ENCODE assay signal across 8 cellular contexts in the genomic region with DNA sequence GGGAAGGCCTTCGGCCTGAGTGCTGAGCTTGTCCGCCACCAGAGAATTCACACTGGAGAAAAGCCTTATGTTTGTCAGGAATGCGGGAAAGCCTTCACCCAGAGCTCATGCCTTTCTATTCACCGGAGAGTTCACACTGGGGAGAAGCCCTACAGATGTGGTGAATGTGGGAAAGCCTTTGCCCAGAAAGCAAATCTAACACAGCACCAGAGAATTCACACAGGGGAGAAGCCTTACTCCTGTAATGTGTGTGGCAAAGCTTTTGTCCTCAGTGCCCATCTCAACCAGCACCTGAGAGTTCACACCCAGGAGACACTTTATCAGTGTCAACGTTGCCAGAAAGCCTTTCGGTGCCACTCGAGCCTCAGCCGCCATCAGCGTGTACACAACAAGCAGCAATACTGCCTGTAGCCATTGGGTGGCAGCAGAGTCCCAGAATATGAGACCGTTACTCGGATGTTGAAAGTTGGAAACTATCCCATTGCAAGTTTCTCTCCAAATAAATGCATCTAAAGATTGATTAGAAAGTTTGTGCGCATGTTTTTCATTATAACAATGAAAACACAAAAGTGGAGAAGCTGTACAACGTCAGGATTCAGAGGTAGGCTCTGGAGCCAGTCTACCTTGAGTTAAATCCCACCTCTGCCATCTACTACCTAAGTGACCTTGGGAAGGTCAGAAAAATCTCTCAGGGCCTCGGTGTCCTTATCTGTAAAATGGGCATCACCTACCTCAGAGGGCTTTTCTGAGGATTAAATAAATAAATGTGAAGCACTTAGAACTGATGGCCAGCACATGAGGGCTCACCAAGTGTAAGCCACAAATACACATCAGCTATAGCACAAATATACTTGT. TPM values are rescaled to one million over a fixed set of nuclear protein-coding genes. Genes with fewer than 3 reads are reported as not detected.
DNase-seq lines count a peak whose midpoint lies in the region; ATAC-seq and TF ChIP-seq lines count a peak whose summit lies in the region.

No MANE protein-coding gene starts in this region.

- ATAC-seq in CD8-positive, alpha-beta T cell, result no peak
- ATAC-seq in psoas muscle (no peak), GM19023 (IDR thresholded peaks at IDR 0.05; ENCODE audit: unreplicated experiment) (no peak), HG02884 (IDR thresholded peaks at IDR 0.05; ENCODE audit: unreplicated experiment) (no peak)

- H3K36me3 ChIP-seq in CD8-positive, alpha-beta T cell (ENCODE audit: insufficient read depth, low read length), result peaks cover 42% of the 10 kb centered on the region
- H3K36me3 ChIP-seq in psoas muscle (ENCODE audit: insufficient read depth in 1 of 2, low read depth in 1 of 2), result peaks cover 64% of the 10 kb centered on the region in 2 donors
- peaks cover 63 to 65% of the 10 kb centered on the region in 2 experiments for H3K36me3 ChIP-seq in mesenchymal stem cell (ENCODE audit: control insufficient read depth in 1 of 2, insufficient read depth in 2 of 2, low read depth in 1 of 2, low read length in 2 of 2)

- H3K79me1 ChIP-seq in mesenchymal stem cell (replicated peaks; ENCODE audit: low read length, poor library complexity, severe bottlenecking), result peaks cover 7% of the 10 kb centered on the region

- CTCF ChIA-PET in CD8-positive, alpha-beta T cell (lab: Charles Lee), result interaction anchor here (0.8 to 2.2 kb wide), 6 partner anchors 10 to 110 kb away, joined by 3 to 12 read pairs (median 4); no protein-coding TSS in a partner anchor

- H3K36me3 Mint-ChIP-seq in CD8-positive, alpha-beta T cell, result peaks cover 63% of the 10 kb centered on the region

- H3K4me1 ChIP-seq in CD8-positive, alpha-beta T cell (ENCODE audit: insufficient read depth, low read length), result peaks cover 8% of the 10 kb centered on the region
- H3K4me1 ChIP-seq in psoas muscle (no peaks in the 10 kb centered on the region), mesenchymal stem cell (ENCODE audit: control insufficient read depth, insufficient read depth, low read depth, low read length) (no peaks in the 10 kb centered on the region)

- H3K9me3 ChIP-seq in CD8-positive, alpha-beta T cell (ENCODE audit: low read length), result peaks cover 17% of the 10 kb centered on the region
- H3K9me3 ChIP-seq in psoas muscle (peaks cover 53% of the 10 kb centered on the region), mesenchymal stem cell (ENCODE audit: control insufficient read depth, low read length) (peaks cover 52% of the 10 kb centered on the region)

- H2BK15ac ChIP-seq in mesenchymal stem cell (ENCODE audit: low read depth, poor library complexity, severe bottlenecking), result no peak overlapping the region

- no peak overlapping the region for H2BK5ac ChIP-seq in mesenchymal stem cell (ENCODE audit: low read depth, low read length, poor library complexity, severe bottlenecking)

- H3K18ac ChIP-seq in mesenchymal stem cell (ENCODE audit: low read depth in 1 of 2, low read length in 2 of 2), result no peak overlapping the region

- H3K27me3 Mint-ChIP-seq in CD8-positive, alpha-beta T cell (ENCODE audit: low read depth), result no peaks in the 10 kb centered on the region

- H4K91ac ChIP-seq in mesenchymal stem cell (ENCODE audit: low read length), result no peak overlapping the region

- TF ChIP-seq CTCF in CD8-positive, alpha-beta T cell (IDR thresholded peaks at IDR 0.05), result peak; percentile 81
- TF ChIP-seq CTCF in LNCAP (IDR thresholded peaks at IDR 0.05), result peak; percentile 50; the same call in 1 of the 2 replicates
- peak; percentile 44 for TF ChIP-seq CTCF in fibroblast of pulmonary artery (IDR thresholded peaks at IDR 0.05; ENCODE audit: low read length, missing control alignments)
- peak; percentile 21 for TF ChIP-seq CTCF in psoas muscle (IDR thresholded peaks at IDR 0.05)

- no peak overlapping the region for H2AFZ ChIP-seq in mesenchymal stem cell (ENCODE audit: low read depth, low read length)

- no peak overlapping the region for H3K4me2 ChIP-seq in mesenchymal stem cell (ENCODE audit: low read length, poor library complexity, severe bottlenecking)

- no peak overlapping the region for H2BK12ac ChIP-seq in mesenchymal stem cell (ENCODE audit: low read length in 2 of 2)

- H3K14ac ChIP-seq in mesenchymal stem cell (ENCODE audit: low read length in 2 of 2), result no peak overlapping the region

- no peak overlapping the region for H3K4me3 ChIP-seq in CD8-positive, alpha-beta T cell (ENCODE audit: low read depth, low read length)
- H3K4me3 ChIP-seq in fibroblast of pulmonary artery (replicated peaks; ENCODE audit: low read depth, low read length) (no peak overlapping the region), psoas muscle (no peak overlapping the region), mesenchymal stem cell (ENCODE audit: insufficient read depth in 1 of 2, low read depth in 1 of 2, low read length in 2 of 2) (peak overlapping the region in 1 of 2 experiments; percentile 9)

- H3K9me3 Mint-ChIP-seq in CD8-positive, alpha-beta T cell, result peaks cover 22% of the 10 kb centered on the region

- intact Hi-C loops in CD8-positive, alpha-beta T cell (cut with DNase I, micrococcal nuclease), result no loop called here
- intact Hi-C loops in psoas muscle (cut with DNase I), result no loop called here

- no peak overlapping the region for H2AK5ac ChIP-seq in mesenchymal stem cell (ENCODE audit: low read length, severe bottlenecking)

- H3K27me3 ChIP-seq in CD8-positive, alpha-beta T cell (ENCODE audit: insufficient read depth, low read length), result no peaks in the 10 kb centered on the region
- H3K27me3 ChIP-seq in psoas muscle (ENCODE audit: insufficient read depth in 3 of 3, low read length in 2 of 3) (peaks cover 0 to 6% (median 0%) of the 10 kb centered on the region in 3 donors), mesenchymal stem cell (ENCODE audit: control insufficient read depth in 1 of 2, insufficient read depth in 1 of 2, low read length in 2 of 2) (no peaks in the 10 kb centered on the region)

- WGBS in psoas muscle, 3 donors, result 72 to 73% (median 73%) methylated on average over 14 of the region's 14 CpGs
- WGBS in mesenchymal stem cell, result 98% methylated on average over 13 of the region's 14 CpGs

- peaks cover 17% of the 10 kb centered on the region for H3K4me1 Mint-ChIP-seq in CD8-positive, alpha-beta T cell (ENCODE audit: low read depth)

- H4K8ac ChIP-seq in mesenchymal stem cell (ENCODE audit: low read length), result no peak overlapping the region

- H3K27ac ChIP-seq in CD8-positive, alpha-beta T cell (ENCODE audit: low read depth, low read length), result no peak overlapping the region
- H3K27ac ChIP-seq in psoas muscle (no peak overlapping the region), mesenchymal stem cell (ENCODE audit: low read length, poor library complexity, severe bottlenecking) (no peak overlapping the region)

- H3K27ac Mint-ChIP-seq in CD8-positive, alpha-beta T cell, result no peak overlapping the region

- no peak overlapping the region for H3K4ac ChIP-seq in mesenchymal stem cell (ENCODE audit: low read depth in 1 of 2, low read length in 2 of 2)

- no peak overlapping the region for H3K23ac ChIP-seq in mesenchymal stem cell (ENCODE audit: low read length in 2 of 2)

- no peak overlapping the region for H3K9ac ChIP-seq in mesenchymal stem cell (ENCODE audit: low read length)

- POLR2A ChIA-PET in CD8-positive, alpha-beta T cell (lab: Charles Lee), result interaction anchor here (1.1 kb wide), 1 partner anchor 22 kb away, joined by 4 read pairs; a partner anchor contains a TSS

- peak; percentile 21 to 66 (median 63) for DNase-seq in CD8-positive, alpha-beta T cell
- peak; percentile 20 for DNase-seq in activated CD8-positive, alpha-beta memory T cell treated with anti-CD3 and anti-CD28 coated beads, Interleukin-2, amount 50 U/mL, for 1 hour (ENCODE audit: extremely low read depth)
- peak; percentile 17 for DNase-seq in fibroblast of pulmonary artery (ENCODE audit: low read depth)
- DNase-seq in psoas muscle, result peak; percentile 54 to 65
- no peak for DNase-seq in mesenchymal stem cell

- H2BK120ac ChIP-seq in mesenchymal stem cell (ENCODE audit: low read depth, low read length), result no peak overlapping the region

- H3K4me3 Mint-ChIP-seq in CD8-positive, alpha-beta T cell, result no peak overlapping the region

RNA-seq across cellular contexts. Expression of a gene that starts 21.1 kb away (rescaled TPM):
- total RNA-seq in CD8-positive, alpha-beta T cell, result 1 to 10 TPM; 5.2 to 5.8 TPM
- 1 to 10 TPM; 4.9 to 8.9 (median 5.8) TPM for total RNA-seq in psoas muscle
- polyA plus RNA-seq in psoas muscle, result 1 to 10 TPM; 3.9 to 6.5 (median 4.1) TPM
- polyA plus RNA-seq in mesenchymal stem cell (2013, experiment 1 of 2), result 3.6 TPM
- 4.2 TPM for polyA plus RNA-seq in mesenchymal stem cell (2013, experiment 2 of 2)

RNA-seq across cellular contexts. Expression of a gene that starts 21.7 kb away (rescaled TPM):
- 10 to 100 TPM; 71.1 to 73.1 TPM for total RNA-seq in CD8-positive, alpha-beta T cell
- total RNA-seq in psoas muscle, result 10 to 100 TPM; 25.4 to 39.0 (median 29.2) TPM
- polyA plus RNA-seq in psoas muscle, result 10 to 100 TPM; 23.8 to 54.7 (median 26.2) TPM
- 23.0 TPM for polyA plus RNA-seq in mesenchymal stem cell (2013, experiment 1 of 2)
- 22.5 TPM for polyA plus RNA-seq in mesenchymal stem cell (2013, experiment 2 of 2)

Comparison
In these comparisons a context has a peak if more than half of its experiments do, and no peak if none do; other contexts are left out.
1. CTCF ChIP-seq: peak in every context shown above with its lines; median percentile 81 in CD8-positive, alpha-beta T cell; 50 in LNCAP; 44 in fibroblast of pulmonary artery; 21 in psoas muscle.